In genomic region chr15:90862487-90862886, GRCh38 we compare ENCODE assay signal across 17 cellular contexts. TPM values are rescaled to one million over a fixed set of nuclear protein-coding genes. Genes with fewer than 3 reads are reported as not detected.
DNase-seq lines count a peak whose midpoint lies in the region; ATAC-seq and TF ChIP-seq lines count a peak whose summit lies in the region.
"Had no signal": no experiment of that assay in that cellular context is flagged by ENCODE, and none has a peak within 500 bp of the region (broad histone marks: within the 10 kb centered on the region; RNA-seq: fewer than 3 reads in every experiment).

No MANE protein-coding gene starts in this region.

- peaks cover 50% of the 10 kb centered on the region for H3K4me1 Mint-ChIP-seq in activated CD4-positive, alpha-beta T cell treated with anti-CD3 and anti-CD28 coated beads for 36 hours
- H3K4me1 Mint-ChIP-seq in CD14-positive monocyte = peaks cover 62% of the 10 kb centered on the region
- peaks cover 69% of the 10 kb centered on the region for H3K4me1 Mint-ChIP-seq in activated T-helper 1 cell treated with anti-CD3 and anti-CD28 coated beads, Interleukin-12 subunit alpha, Interleukin-12 subunit beta, Interleukin-2, Interleukin-4 antibody, amounts not matched to agents 30 ng/mL and 10 ng/mL and 1 ng/mL, durations not matched to agents 14 hours and 24 hours and 36 hours (ENCODE audit: low read depth)

- no peaks in the 10 kb centered on the region for H3K36me3 ChIP-seq in neutrophil
- H3K36me3 ChIP-seq: MG63 had no signal

- no peaks in the 10 kb centered on the region for H3K27me3 ChIP-seq in neutrophil
- H3K27me3 ChIP-seq: MG63 had no signal

- CTCF ChIA-PET in activated CD4-positive, alpha-beta T cell treated with anti-CD3 and anti-CD28 coated beads for 36 hours (lab: Charles Lee) = no interaction called here

- TF ChIP-seq CTCF in CD14-positive monocyte (IDR thresholded peaks at IDR 0.05) (no peak), neutrophil (IDR thresholded peaks at IDR 0.05) (no peak)

- DNase-seq in activated CD4-positive, alpha-beta T cell treated with anti-CD3 and anti-CD28 coated beads for 36 hours = no peak
- DNase-seq in activated CD4-positive, alpha-beta T cell treated with anti-CD3 and anti-CD28 coated beads, Interleukin-2, amount 50 U/mL, for 4 hours = no peak
- DNase-seq in CD14-positive monocyte (ENCODE audit: low spot score) (no peak), HCEC 1CT (no peak), caudate nucleus (lab: John Stamatoyannopoulos, UW) (no peak)
- no peak for DNase-seq in activated T-helper 1 cell treated with anti-CD3 and anti-CD28 coated beads, Interleukin-12 subunit alpha, Interleukin-12 subunit beta, Interleukin-2, Interleukin-4 antibody, amounts not matched to agents 30 ng/mL and 10 ng/mL and 1 ng/mL, durations not matched to agents 14 hours and 24 hours and 36 hours (ENCODE audit: low spot score)
- DNase-seq: DMS 273 treated with DMSO at 0.1 percent for 48 hours, GF-D8, GM23248, MG63, NCI-H1092, NCI-H2081 treated with DMSO at 0.1 percent for 48 hours, NCI-H82 had no signal

- no peaks in the 10 kb centered on the region for H3K36me3 Mint-ChIP-seq in activated CD4-positive, alpha-beta T cell treated with anti-CD3 and anti-CD28 coated beads for 36 hours (ENCODE audit: low read depth)
- H3K36me3 Mint-ChIP-seq in CD14-positive monocyte = peaks cover 3% of the 10 kb centered on the region in 2 donors
- H3K36me3 Mint-ChIP-seq in activated T-helper 1 cell treated with anti-CD3 and anti-CD28 coated beads, Interleukin-12 subunit alpha, Interleukin-12 subunit beta, Interleukin-2, Interleukin-4 antibody, amounts not matched to agents 30 ng/mL and 10 ng/mL and 1 ng/mL, durations not matched to agents 14 hours and 24 hours and 36 hours (ENCODE audit: low read depth) = peaks cover 15% of the 10 kb centered on the region

- no peaks in the 10 kb centered on the region for H3K9me3 ChIP-seq in neutrophil
- H3K9me3 ChIP-seq: MG63 had no signal

- POLR2A ChIA-PET in activated CD4-positive, alpha-beta T cell treated with anti-CD3 and anti-CD28 coated beads for 36 hours (lab: Charles Lee) = no interaction called here

- H3K27ac Mint-ChIP-seq in activated CD4-positive, alpha-beta T cell treated with anti-CD3 and anti-CD28 coated beads for 36 hours = peak overlapping the region; percentile 37
- H3K27ac Mint-ChIP-seq in CD14-positive monocyte = peak overlapping the region; percentile 95 to 98 (median 96)
- H3K27ac Mint-ChIP-seq in activated T-helper 1 cell treated with anti-CD3 and anti-CD28 coated beads, Interleukin-12 subunit alpha, Interleukin-12 subunit beta, Interleukin-2, Interleukin-4 antibody, amounts not matched to agents 30 ng/mL and 10 ng/mL and 1 ng/mL, durations not matched to agents 14 hours and 24 hours and 36 hours = peak overlapping the region; percentile 61

- H3K4me1 ChIP-seq in neutrophil (ENCODE audit: control insufficient read depth in 1 of 2, insufficient read depth in 1 of 2, low read depth in 1 of 2, low read length in 1 of 2) = peaks cover 59 to 68% of the 10 kb centered on the region in 2 experiments

- H3K27me3 Mint-ChIP-seq in activated CD4-positive, alpha-beta T cell treated with anti-CD3 and anti-CD28 coated beads for 36 hours = peaks cover 5% of the 10 kb centered on the region
- no peaks in the 10 kb centered on the region for H3K27me3 Mint-ChIP-seq in CD14-positive monocyte (ENCODE audit: low read depth in 3 of 3)
- no peaks in the 10 kb centered on the region for H3K27me3 Mint-ChIP-seq in activated T-helper 1 cell treated with anti-CD3 and anti-CD28 coated beads, Interleukin-12 subunit alpha, Interleukin-12 subunit beta, Interleukin-2, Interleukin-4 antibody, amounts not matched to agents 30 ng/mL and 10 ng/mL and 1 ng/mL, durations not matched to agents 14 hours and 24 hours and 36 hours (ENCODE audit: insufficient read depth)

- no peak overlapping the region for H3K4me3 ChIP-seq in neutrophil (ENCODE audit: low read depth in 1 of 2, low read length in 1 of 2)
- H3K4me3 ChIP-seq: GM23248, MG63 had no signal

- H3K27ac ChIP-seq in neutrophil (peak overlapping the region; percentile 88), caudate nucleus (ENCODE audit: low read depth, low read length) (no peak overlapping the region)
- H3K27ac ChIP-seq: GM23248, KMS-11 had no signal

- H3K9me3 Mint-ChIP-seq in activated CD4-positive, alpha-beta T cell treated with anti-CD3 and anti-CD28 coated beads for 36 hours (ENCODE audit: low read depth) = no peaks in the 10 kb centered on the region
- peaks cover 0 to 3% (median 0%) of the 10 kb centered on the region in 7 donors for H3K9me3 Mint-ChIP-seq in CD14-positive monocyte
- no peaks in the 10 kb centered on the region for H3K9me3 Mint-ChIP-seq in activated T-helper 1 cell treated with anti-CD3 and anti-CD28 coated beads, Interleukin-12 subunit alpha, Interleukin-12 subunit beta, Interleukin-2, Interleukin-4 antibody, amounts not matched to agents 30 ng/mL and 10 ng/mL and 1 ng/mL, durations not matched to agents 14 hours and 24 hours and 36 hours

- ATAC-seq in activated CD4-positive, alpha-beta T cell treated with anti-CD3 and anti-CD28 coated beads for 36 hours = no peak
- ATAC-seq in HG03159 (IDR thresholded peaks at IDR 0.05; ENCODE audit: unreplicated experiment) = no peak
- ATAC-seq: HCT116 had no signal

- intact Hi-C loops in activated CD4-positive, alpha-beta T cell treated with anti-CD3 and anti-CD28 coated beads for 36 hours (cut with DNase I, micrococcal nuclease) = no loop called here
- intact Hi-C loops in CD14-positive monocyte (cut with micrococcal nuclease) = loop anchor here in 1 of 2 donors (10.0 kb wide), 1 partner anchor 298 kb away; no protein-coding TSS in a partner anchor
- intact Hi-C loops in activated T-helper 1 cell treated with anti-CD3 and anti-CD28 coated beads, Interleukin-12 subunit alpha, Interleukin-12 subunit beta, Interleukin-2, Interleukin-4 antibody, amounts not matched to agents 30 ng/mL and 10 ng/mL and 1 ng/mL, durations not matched to agents 14 hours and 24 hours and 36 hours (cut with micrococcal nuclease) = no loop called here

- H3K4me3 Mint-ChIP-seq in activated CD4-positive, alpha-beta T cell treated with anti-CD3 and anti-CD28 coated beads for 36 hours = no peak overlapping the region
- no peak overlapping the region for H3K4me3 Mint-ChIP-seq in CD14-positive monocyte
- H3K4me3 Mint-ChIP-seq in activated T-helper 1 cell treated with anti-CD3 and anti-CD28 coated beads, Interleukin-12 subunit alpha, Interleukin-12 subunit beta, Interleukin-2, Interleukin-4 antibody, amounts not matched to agents 30 ng/mL and 10 ng/mL and 1 ng/mL, durations not matched to agents 14 hours and 24 hours and 36 hours = peak overlapping the region; percentile 0

RNA-seq across cellular contexts. Expression of gene FURIN, which starts 5.9 kb away (rescaled TPM):
- total RNA-seq in activated CD4-positive, alpha-beta T cell treated with anti-CD3 and anti-CD28 coated beads for 36 hours = 100 to 1,000 TPM; 406 to 422 TPM
- polyA plus RNA-seq in CD14-positive monocyte = 10 to 100 TPM in 1 of 2 donors, 1 to 10 TPM in 1; 6.5 to 14.3 TPM
- 530 and 545 TPM in 2 replicates for total RNA-seq in activated T-helper 1 cell treated with anti-CD3 and anti-CD28 coated beads, Interleukin-12 subunit alpha, Interleukin-12 subunit beta, Interleukin-2, Interleukin-4 antibody, amounts not matched to agents 30 ng/mL and 10 ng/mL and 1 ng/mL, durations not matched to agents 14 hours and 24 hours and 36 hours

RNA-seq across cellular contexts. Expression of gene FES, which starts 21.8 kb away (rescaled TPM):
- total RNA-seq in activated CD4-positive, alpha-beta T cell treated with anti-CD3 and anti-CD28 coated beads for 36 hours = 10 to 100 TPM; 12.2 to 15.6 TPM
- polyA plus RNA-seq in CD14-positive monocyte = 100 to 1,000 TPM; 140 to 157 TPM
- 45.4 and 57.1 TPM in 2 replicates for total RNA-seq in activated T-helper 1 cell treated with anti-CD3 and anti-CD28 coated beads, Interleukin-12 subunit alpha, Interleukin-12 subunit beta, Interleukin-2, Interleukin-4 antibody, amounts not matched to agents 30 ng/mL and 10 ng/mL and 1 ng/mL, durations not matched to agents 14 hours and 24 hours and 36 hours

RNA-seq across cellular contexts. Expression of gene MAN2A2, which starts 40.6 kb away (rescaled TPM):
- total RNA-seq in activated CD4-positive, alpha-beta T cell treated with anti-CD3 and anti-CD28 coated beads for 36 hours = 100 to 1,000 TPM in 1 of 2 experiments, 10 to 100 TPM in 1; 76.6 to 104 TPM
- polyA plus RNA-seq in CD14-positive monocyte = 1 to 10 TPM; 6.6 to 7.3 TPM
- 228 and 239 TPM in 2 replicates for total RNA-seq in activated T-helper 1 cell treated with anti-CD3 and anti-CD28 coated beads, Interleukin-12 subunit alpha, Interleukin-12 subunit beta, Interleukin-2, Interleukin-4 antibody, amounts not matched to agents 30 ng/mL and 10 ng/mL and 1 ng/mL, durations not matched to agents 14 hours and 24 hours and 36 hours

Comparison
In these comparisons a context has a peak if more than half of its experiments do, and no peak if none do; other contexts are left out.
1. H3K27ac Mint-ChIP-seq: peak in every context shown above with its lines; median percentile 96 in CD14-positive monocyte; 61 in activated T-helper 1 cell treated with anti-CD3 and anti-CD28 coated beads, Interleukin-12 subunit alpha, Interleukin-12 subunit beta, Interleukin-2, Interleukin-4 antibody, amounts not matched to agents 30 ng/mL and 10 ng/mL and 1 ng/mL, durations not matched to agents 14 hours and 24 hours and 36 hours; 37 in activated CD4-positive, alpha-beta T cell treated with anti-CD3 and anti-CD28 coated beads for 36 hours.